In the genomic region with DNA sequence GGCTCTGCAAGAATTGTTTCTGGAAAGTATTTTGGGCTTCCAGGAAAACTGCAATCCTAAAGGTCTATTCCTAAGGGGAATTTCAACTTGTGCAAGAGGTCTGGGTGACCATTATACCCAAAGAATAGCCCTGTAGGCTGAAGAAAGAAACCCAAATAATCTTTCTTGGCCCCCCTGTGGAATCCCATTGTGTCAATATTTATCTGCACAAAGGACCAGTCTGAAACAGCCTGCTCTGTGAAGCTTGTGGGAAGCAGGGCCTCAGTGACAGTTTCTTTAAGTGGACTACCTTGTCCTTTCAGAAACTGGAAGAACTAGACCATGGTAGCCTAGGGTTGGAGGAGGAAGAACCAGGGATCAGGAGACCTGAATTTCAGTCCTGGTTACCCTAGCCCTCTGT, we compare ENCODE assay signal across 1 cellular context.
TF ChIP-seq lines count a peak whose summit lies in the region.

No MANE protein-coding gene starts in this region.

TF ChIP-seq in HepG2, 621 proteins besides CTCF, POLR2A, EP300 and RAD21 (continued from another document and continues in another):
- TF ChIP-seq, protein P1, sequence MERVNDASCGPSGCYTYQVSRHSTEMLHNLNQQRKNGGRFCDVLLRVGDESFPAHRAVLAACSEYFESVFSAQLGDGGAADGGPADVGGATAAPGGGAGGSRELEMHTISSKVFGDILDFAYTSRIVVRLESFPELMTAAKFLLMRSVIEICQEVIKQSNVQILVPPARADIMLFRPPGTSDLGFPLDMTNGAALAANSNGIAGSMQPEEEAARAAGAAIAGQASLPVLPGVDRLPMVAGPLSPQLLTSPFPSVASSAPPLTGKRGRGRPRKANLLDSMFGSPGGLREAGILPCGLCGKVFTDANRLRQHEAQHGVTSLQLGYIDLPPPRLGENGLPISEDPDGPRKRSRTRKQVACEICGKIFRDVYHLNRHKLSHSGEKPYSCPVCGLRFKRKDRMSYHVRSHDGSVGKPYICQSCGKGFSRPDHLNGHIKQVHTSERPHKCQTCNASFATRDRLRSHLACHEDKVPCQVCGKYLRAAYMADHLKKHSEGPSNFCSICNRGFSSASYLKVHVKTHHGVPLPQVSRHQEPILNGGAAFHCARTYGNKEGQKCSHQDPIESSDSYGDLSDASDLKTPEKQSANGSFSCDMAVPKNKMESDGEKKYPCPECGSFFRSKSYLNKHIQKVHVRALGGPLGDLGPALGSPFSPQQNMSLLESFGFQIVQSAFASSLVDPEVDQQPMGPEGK (CRISPR knock-in tag; IDR thresholded peaks at IDR 0.05), result peak; percentile 70; the same call in 1 of the 2 replicates
- TF ChIP-seq HNF4G (IDR thresholded peaks at IDR 0.05; ENCODE audit: borderline replicate concordance, low read depth, low read length), result peak; percentile 25; the same call in 1 of the 2 replicates
- no peak for TF ChIP-seq HNF4G (CRISPR knock-in tag; IDR thresholded peaks at IDR 0.05; ENCODE audit: borderline replicate concordance, low read depth)
- TF ChIP-seq ZNF772 (CRISPR knock-in tag; IDR thresholded peaks at IDR 0.05), result no peak
- TF ChIP-seq NFKB2 (CRISPR knock-in tag; IDR thresholded peaks at IDR 0.05; ENCODE audit: borderline replicate concordance), result no peak
- TF ChIP-seq BRF2 (CRISPR knock-in tag; IDR thresholded peaks at IDR 0.05), result no peak
- TF ChIP-seq ZNF552 (CRISPR knock-in tag; IDR thresholded peaks at IDR 0.05; ENCODE audit: borderline replicate concordance), result no peak
- TF ChIP-seq ZNF20 (CRISPR knock-in tag; IDR thresholded peaks at IDR 0.05), result no peak
- TF ChIP-seq EHMT2 (IDR thresholded peaks at IDR 0.05; ENCODE audit: borderline replicate concordance, low read depth, low read length), result no peak
- TF ChIP-seq SCMH1 (CRISPR knock-in tag; IDR thresholded peaks at IDR 0.05; ENCODE audit: borderline replicate concordance), result no peak
- no peak for TF ChIP-seq SNRNP70 (IDR thresholded peaks at IDR 0.05; ENCODE audit: low read depth, low read length)
- no peak for TF ChIP-seq HNRNPUL1 (IDR thresholded peaks at IDR 0.05; ENCODE audit: low read depth, low read length)
- no peak for TF ChIP-seq ZNF879 (CRISPR knock-in tag; IDR thresholded peaks at IDR 0.05)
- no peak for TF ChIP-seq CCAR2 (optimal IDR thresholded peaks at IDR 0.05; ENCODE audit: low read depth, low read length)
- TF ChIP-seq DRAP1 (CRISPR knock-in tag; IDR thresholded peaks at IDR 0.05), result no peak
- TF ChIP-seq ZFAT (CRISPR knock-in tag; conservative IDR thresholded peaks at IDR 0.05), result no peak
- TF ChIP-seq ZNF317 (CRISPR knock-in tag; IDR thresholded peaks at IDR 0.05), result no peak
- no peak for TF ChIP-seq STAT5B (CRISPR knock-in tag; IDR thresholded peaks at IDR 0.05)
- TF ChIP-seq NR1H2 (CRISPR knock-in tag; IDR thresholded peaks at IDR 0.05; ENCODE audit: borderline replicate concordance, low read depth), result no peak
- TF ChIP-seq ZNF510 (CRISPR knock-in tag; IDR thresholded peaks at IDR 0.05; ENCODE audit: low read depth), result no peak
- TF ChIP-seq NR2F1 (CRISPR knock-in tag; IDR thresholded peaks at IDR 0.05), result no peak
- TF ChIP-seq, protein P2, sequence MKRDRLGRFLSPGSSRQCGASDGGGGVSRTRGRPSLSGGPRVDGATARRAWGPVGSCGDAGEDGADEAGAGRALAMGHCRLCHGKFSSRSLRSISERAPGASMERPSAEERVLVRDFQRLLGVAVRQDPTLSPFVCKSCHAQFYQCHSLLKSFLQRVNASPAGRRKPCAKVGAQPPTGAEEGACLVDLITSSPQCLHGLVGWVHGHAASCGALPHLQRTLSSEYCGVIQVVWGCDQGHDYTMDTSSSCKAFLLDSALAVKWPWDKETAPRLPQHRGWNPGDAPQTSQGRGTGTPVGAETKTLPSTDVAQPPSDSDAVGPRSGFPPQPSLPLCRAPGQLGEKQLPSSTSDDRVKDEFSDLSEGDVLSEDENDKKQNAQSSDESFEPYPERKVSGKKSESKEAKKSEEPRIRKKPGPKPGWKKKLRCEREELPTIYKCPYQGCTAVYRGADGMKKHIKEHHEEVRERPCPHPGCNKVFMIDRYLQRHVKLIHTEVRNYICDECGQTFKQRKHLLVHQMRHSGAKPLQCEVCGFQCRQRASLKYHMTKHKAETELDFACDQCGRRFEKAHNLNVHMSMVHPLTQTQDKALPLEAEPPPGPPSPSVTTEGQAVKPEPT (CRISPR knock-in tag; IDR thresholded peaks at IDR 0.05; ENCODE audit: low read depth), result no peak
- no peak for TF ChIP-seq RAD51 (IDR thresholded peaks at IDR 0.05; ENCODE audit: borderline replicate concordance)
- TF ChIP-seq ZNF17 (CRISPR knock-in tag; IDR thresholded peaks at IDR 0.05), result no peak
- TF ChIP-seq TAF1 (CRISPR knock-in tag; IDR thresholded peaks at IDR 0.05), result no peak
- no peak for TF ChIP-seq ZNF547 (CRISPR knock-in tag; IDR thresholded peaks at IDR 0.05)
- TF ChIP-seq MAFK (conservative IDR thresholded peaks at IDR 0.05 in 1 of 2, IDR thresholded peaks at IDR 0.05 in 1 of 2; ENCODE audit: low read length in 2 of 2), result no peak
- no peak for TF ChIP-seq ZSCAN12 (CRISPR knock-in tag; IDR thresholded peaks at IDR 0.05)
- TF ChIP-seq ZNF891 (CRISPR knock-in tag; IDR thresholded peaks at IDR 0.05), result no peak
- TF ChIP-seq HMG20B (CRISPR knock-in tag; conservative IDR thresholded peaks at IDR 0.05), result no peak
- TF ChIP-seq GATAD1 (CRISPR knock-in tag; IDR thresholded peaks at IDR 0.05), result no peak
- TF ChIP-seq PPARG (CRISPR knock-in tag; conservative IDR thresholded peaks at IDR 0.05), result no peak
- no peak for TF ChIP-seq ZNF609 (CRISPR knock-in tag; IDR thresholded peaks at IDR 0.05; ENCODE audit: borderline replicate concordance)
- TF ChIP-seq ATM (IDR thresholded peaks at IDR 0.05; ENCODE audit: borderline replicate concordance), result no peak
- no peak for TF ChIP-seq ZNF788 (CRISPR knock-in tag; IDR thresholded peaks at IDR 0.05; ENCODE audit: borderline replicate concordance)
- no peak for TF ChIP-seq SOX13 (IDR thresholded peaks at IDR 0.05)
- peak in 1 of 2 experiments; percentile 78; a peak in 2 of 4 replicates for TF ChIP-seq SOX13 (CRISPR knock-in tag; conservative IDR thresholded peaks at IDR 0.05 in 1 of 2, IDR thresholded peaks at IDR 0.05 in 1 of 2)
- no peak for TF ChIP-seq ZNF713 (CRISPR knock-in tag; IDR thresholded peaks at IDR 0.05)
- TF ChIP-seq NFE2L1 (CRISPR knock-in tag; IDR thresholded peaks at IDR 0.05; ENCODE audit: borderline replicate concordance), result no peak
- TF ChIP-seq ZNF33B (CRISPR knock-in tag; IDR thresholded peaks at IDR 0.05), result no peak
- TF ChIP-seq ZNF556 (CRISPR knock-in tag; IDR thresholded peaks at IDR 0.05; ENCODE audit: borderline replicate concordance), result no peak
- TF ChIP-seq ARID4A (CRISPR knock-in tag; IDR thresholded peaks at IDR 0.05; ENCODE audit: borderline replicate concordance), result peak; percentile 39; the same call in 1 of the 2 replicates
- TF ChIP-seq MTA3 (CRISPR knock-in tag; IDR thresholded peaks at IDR 0.05), result no peak
- no peak for TF ChIP-seq PAF1 (CRISPR knock-in tag; IDR thresholded peaks at IDR 0.05)
- TF ChIP-seq, protein P3, sequence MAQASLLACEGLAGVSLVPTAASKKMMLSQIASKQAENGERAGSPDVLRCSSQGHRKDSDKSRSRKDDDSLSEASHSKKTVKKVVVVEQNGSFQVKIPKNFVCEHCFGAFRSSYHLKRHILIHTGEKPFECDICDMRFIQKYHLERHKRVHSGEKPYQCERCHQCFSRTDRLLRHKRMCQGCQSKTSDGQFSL (CRISPR knock-in tag; IDR thresholded peaks at IDR 0.05), result no peak
- TF ChIP-seq NR2F6 (IDR thresholded peaks at IDR 0.05), result 0 out of 2 replicates have a peak, but pooled peaks have one; percentile 22
- no peak for TF ChIP-seq NR2F6 (CRISPR knock-in tag; IDR thresholded peaks at IDR 0.05)
- TF ChIP-seq SP1 (IDR thresholded peaks at IDR 0.05), result no peak
- TF ChIP-seq SP1 (CRISPR knock-in tag; IDR thresholded peaks at IDR 0.05), result no peak
- peak; percentile 50; the same call in 1 of the 2 replicates for TF ChIP-seq HOMEZ (CRISPR knock-in tag; IDR thresholded peaks at IDR 0.05; ENCODE audit: low read depth)
- no peak for TF ChIP-seq ZNF562 (CRISPR knock-in tag; IDR thresholded peaks at IDR 0.05; ENCODE audit: borderline replicate concordance)
- TF ChIP-seq ZSCAN20 (CRISPR knock-in tag; IDR thresholded peaks at IDR 0.05; ENCODE audit: borderline replicate concordance), result no peak
